Comparison of ENCODE assay signal across 16 cellular contexts in genomic region chr7:137546671-137547070, GRCh38.
"Had no signal": no experiment of that assay in that cellular context is flagged by ENCODE, and none has a peak within 500 bp of the region (broad histone marks: within the 10 kb centered on the region; RNA-seq: fewer than 3 reads in every experiment).

No MANE protein-coding gene starts in this region.

- H3K4me1 ChIP-seq: gastroesophageal sphincter, heart right ventricle, neural progenitor cell, uterus had no signal

- H2AFZ ChIP-seq: neural progenitor cell had no signal

- H3K36me3 ChIP-seq: gastroesophageal sphincter, heart right ventricle, neural progenitor cell, ovary, uterus had no signal

- H3K4me2 ChIP-seq: neural progenitor cell had no signal

- H3K4me3 ChIP-seq: gastroesophageal sphincter, heart right ventricle, lung, neural progenitor cell, ovary, uterus had no signal

- H3K9me3 ChIP-seq: gastroesophageal sphincter, heart right ventricle, ovary, uterus had no signal

- DNase-seq: activated CD4-positive, alpha-beta T cell treated with anti-CD3 and anti-CD28 coated beads, Interleukin-2, amount 50 U/mL, for 1 hour; activated CD8-positive, alpha-beta memory T cell treated with anti-CD3 and anti-CD28 coated beads for 24 hours; activated gamma-delta T cell treated with Interleukin-2 at 50 U/mL for 16 hours; activated naive CD8-positive, alpha-beta T cell treated with anti-CD3 and anti-CD28 coated beads for 36 hours; anterior cingulate cortex; heart right ventricle; naive B cell; ovary; stimulated activated CD4-positive, alpha-beta T cell treated with anti-CD3 and anti-CD28 coated beads, Interleukin-12 subunit alpha, Interleukin-12 subunit beta, amount 100 ng/mL, for 4 hours; stimulated activated CD4-positive, alpha-beta T cell treated with anti-CD3 and anti-CD28 coated beads, Interleukin-2, amount 100 ng/mL, for 24 hours; uterus had no signal

- H3K27me3 ChIP-seq: gastroesophageal sphincter, heart right ventricle, neural progenitor cell, ovary, uterus had no signal

- H3K27ac ChIP-seq: gastroesophageal sphincter, heart right ventricle, neural progenitor cell, ovary, uterus had no signal

- H3K9ac ChIP-seq: neural progenitor cell had no signal

- ATAC-seq: activated CD4-positive, CD25-positive, alpha-beta regulatory T cell treated with anti-CD3 and anti-CD28 coated beads, Interleukin-2, amount 50 U/mL, for 24 hours; gastroesophageal sphincter; heart right ventricle; sciatic nerve had no signal
